Comparison of ENCODE assay signal across 11 cellular contexts in the genomic region with DNA sequence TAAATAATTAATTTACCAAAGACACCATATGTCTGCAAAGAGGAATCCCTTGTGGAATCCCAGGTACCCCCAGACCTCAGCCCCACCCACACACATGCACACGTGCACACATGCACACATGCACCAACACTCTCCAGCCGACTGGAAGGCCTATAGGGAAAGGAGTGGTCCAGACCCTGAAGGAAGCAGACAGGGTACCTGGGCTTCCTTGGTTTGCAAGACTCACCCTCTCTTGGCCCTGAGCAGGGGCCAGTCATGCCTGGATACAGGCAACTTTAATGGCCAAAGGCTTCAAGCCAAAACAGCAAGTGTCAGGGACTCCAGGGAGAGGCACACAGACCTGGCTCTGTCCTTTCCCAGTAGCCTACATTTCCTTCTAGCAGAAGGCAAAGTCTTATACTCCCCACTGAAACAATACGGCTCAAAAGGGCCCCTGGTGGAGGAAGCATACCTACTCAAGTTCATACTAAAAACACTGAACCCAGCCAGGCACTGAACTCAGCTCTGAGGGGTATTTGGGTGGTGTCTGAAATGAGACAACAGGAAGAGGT. TPM values are rescaled to one million over a fixed set of nuclear protein-coding genes. Genes with fewer than 3 reads are reported as not detected.
DNase-seq lines count a peak whose midpoint lies in the region; ATAC-seq, FAIRE-seq and TF ChIP-seq lines count a peak whose summit lies in the region.
"Had no signal": no experiment of that assay in that cellular context is flagged by ENCODE, and none has a peak within 500 bp of the region (broad histone marks: within the 10 kb centered on the region; RNA-seq: fewer than 3 reads in every experiment).

No MANE protein-coding gene starts in this region.

- no peaks in the 10 kb centered on the region for H3K27me3 Mint-ChIP-seq in activated CD8-positive, alpha-beta T cell treated with anti-CD3 and anti-CD28 coated beads for 36 hours
- H3K27me3 Mint-ChIP-seq: activated B cell treated with CpG ODN at 0.5 μM for 24 hours; dendritic cell treated with granulocyte-macrophage colony-stimulating factor and Interleukin-4, amounts not matched to agents 40 ng/mL and 50 ng/mL, for 4 days had no signal

- H3K27ac Mint-ChIP-seq in activated CD8-positive, alpha-beta T cell treated with anti-CD3 and anti-CD28 coated beads for 36 hours = peak overlapping the region; percentile 69
- H3K27ac Mint-ChIP-seq: activated B cell treated with CpG ODN at 0.5 μM for 24 hours; dendritic cell treated with granulocyte-macrophage colony-stimulating factor and Interleukin-4, amounts not matched to agents 40 ng/mL and 50 ng/mL, for 4 days had no signal

- H3K9ac ChIP-seq in HepG2 (ENCODE audit: insufficient read depth, low read depth, low read length) = no peak overlapping the region

- no peaks in the 10 kb centered on the region for H3K36me3 ChIP-seq in HepG2 (replicated peaks in 1 of 2; ENCODE audit: control insufficient read depth in 1 of 2, insufficient read depth in 2 of 2, low read length in 2 of 2)
- peaks cover 0 to 2% (median 0%) of the 10 kb centered on the region in 4 donors for H3K36me3 ChIP-seq in right lobe of liver
- peaks cover 33% of the 10 kb centered on the region for H3K36me3 ChIP-seq in upper lobe of right lung
- no peaks in the 10 kb centered on the region; the same call in 1 of the 2 replicates for H3K36me3 ChIP-seq in MG63

- H3K4me2 ChIP-seq in HepG2 (ENCODE audit: low read depth, low read length) = peak overlapping the region; percentile 30

- in situ Hi-C loops in HepG2 (cut with HindIII; ENCODE audit: extremely low pct_ligation_motif_present, low pct_unique_long_range_greater_than_20kb) = loop anchor here (5.0 to 10.0 kb wide), 2 partner anchors 98 to 270 kb away; no protein-coding TSS in a partner anchor

- peak; percentile 66 for ATAC-seq in HepG2
- no peak for ATAC-seq in right lobe of liver
- ATAC-seq in HG02884 (IDR thresholded peaks at IDR 0.05; ENCODE audit: unreplicated experiment) = peak; percentile 19
- peak; percentile 5 for ATAC-seq in activated CD8-positive, alpha-beta T cell treated with anti-CD3 and anti-CD28 coated beads for 36 hours
- ATAC-seq in upper lobe of right lung = no peak

- H3K4me1 Mint-ChIP-seq in activated CD8-positive, alpha-beta T cell treated with anti-CD3 and anti-CD28 coated beads for 36 hours (ENCODE audit: low read depth) = peaks cover 22% of the 10 kb centered on the region

- H3K9me3 ChIP-seq in HepG2 (ENCODE audit: low read length) (no peaks in the 10 kb centered on the region), right lobe of liver (no peaks in the 10 kb centered on the region), upper lobe of right lung (no peaks in the 10 kb centered on the region), MG63 (no peaks in the 10 kb centered on the region)

- H3K27me3 ChIP-seq in HepG2 (ENCODE audit: control insufficient read depth in 1 of 2, insufficient read depth in 2 of 2, low read length in 2 of 2) (no peaks in the 10 kb centered on the region), right lobe of liver (no peaks in the 10 kb centered on the region), upper lobe of right lung (no peaks in the 10 kb centered on the region), MG63 (no peaks in the 10 kb centered on the region)

- BruUV-seq in HepG2 (replicated peaks; lab: Mats Ljungman, UMichigan) = no TSS peak

- TF ChIP-seq CTCF in HepG2 (CRISPR knock-in tag; IDR thresholded peaks at IDR 0.05) (no peak), right lobe of liver (IDR thresholded peaks at IDR 0.05) (no peak), upper lobe of right lung (IDR thresholded peaks at IDR 0.05) (no peak)
- TF ChIP-seq CTCF in activated CD8-positive, alpha-beta T cell treated with anti-CD3 and anti-CD28 coated beads for 36 hours (IDR thresholded peaks at IDR 0.05) = no peak

- intact Hi-C loops in HepG2 (cut with micrococcal nuclease; ENCODE audit: unreplicated experiment) (loop anchor here (1.0 kb wide), 2 partner anchors 100 to 113 kb away; no protein-coding TSS in a partner anchor), right lobe of liver (cut with DNase I) (loop anchor here in 1 of 2 donors (5.0 kb wide), 1 partner anchor 113 kb away; no protein-coding TSS in a partner anchor), upper lobe of right lung (cut with DNase I) (loop anchor here (10.0 kb wide), 1 partner anchor 110 kb away; no protein-coding TSS in a partner anchor)
- intact Hi-C loops in activated CD8-positive, alpha-beta T cell treated with anti-CD3 and anti-CD28 coated beads for 36 hours (cut with micrococcal nuclease) = loop anchor here (5.0 to 10.0 kb wide), 2 partner anchors 113 to 270 kb away; no protein-coding TSS in a partner anchor

- TF ChIP-seq EP300 in HepG2 (IDR thresholded peaks at IDR 0.05; ENCODE audit: low read depth in 2 of 2, low read length in 2 of 2) (no peak), HepG2 (CRISPR knock-in tag; IDR thresholded peaks at IDR 0.05; ENCODE audit: borderline replicate concordance) (no peak)

- no peak overlapping the region for H2AFZ ChIP-seq in HepG2 (ENCODE audit: low read length)

- TF ChIP-seq POLR2A in HepG2 (IDR thresholded peaks at IDR 0.05; ENCODE audit: insufficient read depth in 1 of 2, low read depth in 2 of 2, low read length in 2 of 2) = no peak
- no peak for TF ChIP-seq POLR2A in right lobe of liver (IDR thresholded peaks at IDR 0.05)

- H3K4me1 ChIP-seq in HepG2 (ENCODE audit: insufficient read depth, low read length) (peaks cover 10% of the 10 kb centered on the region), right lobe of liver (no peaks in the 10 kb centered on the region), upper lobe of right lung (peaks cover 9% of the 10 kb centered on the region)

- H3K27ac ChIP-seq in HepG2 (ENCODE audit: extremely low read length, insufficient read depth, low read length) (no peak overlapping the region), right lobe of liver (no peak overlapping the region), upper lobe of right lung (no peak overlapping the region)

- POLR2A ChIA-PET in HepG2 (lab: Yijun Ruan, JAX) = no interaction called here
- POLR2A ChIA-PET in activated CD8-positive, alpha-beta T cell treated with anti-CD3 and anti-CD28 coated beads for 36 hours (lab: Charles Lee) = interaction anchor here (1.3 to 1.4 kb wide), 2 partner anchors 10 to 210 kb away, joined by 3 to 4 read pairs; no protein-coding TSS in a partner anchor

- no peak overlapping the region for H3K4me3 ChIP-seq in HepG2 (replicated peaks in 1 of 3; ENCODE audit: insufficient read depth in 1 of 3, low read depth in 2 of 3, low read length in 3 of 3)
- no peak overlapping the region for H3K4me3 ChIP-seq in right lobe of liver
- no peak overlapping the region for H3K4me3 ChIP-seq in upper lobe of right lung
- H3K4me3 ChIP-seq in MG63 = no peak overlapping the region

- CTCF ChIA-PET in HepG2 (lab: Yijun Ruan, JAX; ENCODE audit: low intra/inter-chr PET ratio, low total read pairs) = interaction anchor here (1.1 to 2.2 kb wide), 5 partner anchors 9 to 274 kb away, joined by 4 to 25 read pairs (median 6); a partner anchor contains a TSS
- CTCF ChIA-PET in activated CD8-positive, alpha-beta T cell treated with anti-CD3 and anti-CD28 coated beads for 36 hours (lab: Charles Lee) = interaction anchor here (0.6 to 4.8 kb wide), 62 partner anchors 9 to 439 kb away, joined by 3 to 50 read pairs (median 4); a partner anchor contains a TSS

- TF ChIP-seq RAD21 in HepG2 (CRISPR knock-in tag; IDR thresholded peaks at IDR 0.05) = no peak

- H3K4me3 Mint-ChIP-seq in activated CD8-positive, alpha-beta T cell treated with anti-CD3 and anti-CD28 coated beads for 36 hours = no peak overlapping the region
- H3K4me3 Mint-ChIP-seq: activated B cell treated with CpG ODN at 0.5 μM for 24 hours; dendritic cell treated with granulocyte-macrophage colony-stimulating factor and Interleukin-4, amounts not matched to agents 40 ng/mL and 50 ng/mL, for 4 days had no signal

- no peaks in the 10 kb centered on the region for H3K9me3 Mint-ChIP-seq in activated CD8-positive, alpha-beta T cell treated with anti-CD3 and anti-CD28 coated beads for 36 hours
- H3K9me3 Mint-ChIP-seq: activated B cell treated with CpG ODN at 0.5 μM for 24 hours; dendritic cell treated with granulocyte-macrophage colony-stimulating factor and Interleukin-4, amounts not matched to agents 40 ng/mL and 50 ng/mL, for 4 days had no signal

- H3K36me3 Mint-ChIP-seq in activated CD8-positive, alpha-beta T cell treated with anti-CD3 and anti-CD28 coated beads for 36 hours (ENCODE audit: low read depth) = peaks cover 2% of the 10 kb centered on the region

- no peak for FAIRE-seq in HepG2 (lab: Jason Lieb, UNC)

- H4K20me1 ChIP-seq in HepG2 (ENCODE audit: insufficient read depth, low read length) = 0 out of 2 replicates have a peak, but pooled peaks cover 3% of the 10 kb centered on the region

- H3K79me2 ChIP-seq in HepG2 (ENCODE audit: insufficient read depth, low read length) = no peaks in the 10 kb centered on the region

- 21% methylated on average over 3 of the region's 3 CpGs for WGBS in HepG2 (ENCODE audit: low lambda C conversion rate)
- WGBS in right lobe of liver (ENCODE audit: insufficient coverage, low coverage, low lambda C conversion rate, missing lambda C conversion rate) = 52% methylated on average over 3 of the region's 3 CpGs

- no peak for DNase-seq in HepG2 (ENCODE audit: low spot score)
- DNase-seq in right lobe of liver = no peak
- DNase-seq in activated CD8-positive, alpha-beta T cell treated with anti-CD3 and anti-CD28 coated beads for 36 hours = no peak
- peak; percentile 31 for DNase-seq in upper lobe of right lung
- DNase-seq in stimulated activated CD4-positive, alpha-beta T cell treated with anti-CD3 and anti-CD28 coated beads, Interleukin-2, amount 100 ng/mL, for 48 hours = no peak
- DNase-seq in nucleus accumbens (lab: John Stamatoyannopoulos, UW) = no peak
- no peak for DNase-seq in MG63
- DNase-seq: DMS 273 treated with DMSO at 0.1 percent for 48 hours had no signal

RNA-seq across cellular contexts. Expression of a gene that starts 8.8 kb away (rescaled TPM):
- total RNA-seq in HepG2 (2016; rRNA removed; fragmentation: Illumina TruSeq; extraction: Trizol) (0.87 and 3.4 TPM in 2 replicates), right lobe of liver (10 to 100 TPM in 5 of 6 experiments, 1 to 10 TPM in 1; 9.7 to 20.4 (median 17.6) TPM), upper lobe of right lung (168 TPM)
- total RNA-seq in HepG2 (2016; cell fraction: cytosol; rRNA removed; fragmentation: Illumina TruSeq; extraction: Trizol; ENCODE audit: low read depth) = 0.26 and 0.61 TPM in 2 replicates
- total RNA-seq in HepG2 (2016; cell fraction: insoluble cytoplasmic fraction; rRNA removed; fragmentation: Illumina TruSeq; extraction: Trizol) = 1.0 and 3.1 TPM in 2 replicates
- total RNA-seq in HepG2 (2016; cell fraction: membrane; rRNA removed; fragmentation: Illumina TruSeq; extraction: Trizol) = 0.62 and 0.87 TPM in 2 replicates
- 5.3 and 6.5 TPM in 2 replicates for total RNA-seq in HepG2 (2016; cell fraction: nucleus; rRNA removed; fragmentation: Illumina TruSeq; extraction: Trizol)
- polyA plus RNA-seq in HepG2 (2011; rRNA removed) = 22.1 and 24.8 TPM in 2 replicates
- polyA plus RNA-seq in HepG2 (2011; cell fraction: cytosol; rRNA removed) = 19.5 and 19.8 TPM in 2 replicates
- 43.8 and 44.7 TPM in 2 replicates for polyA plus RNA-seq in HepG2 (2011; cell fraction: nucleus; rRNA removed)
- polyA plus RNA-seq in HepG2 (2012) = 8.7 and 13.5 TPM in 2 replicates
- polyA plus RNA-seq in HepG2 (2016; cell fraction: cytosol; fragmentation: Illumina TruSeq; extraction: Trizol; ENCODE audit: low read depth) = 0.54 TPM in 2 replicates
- 1.1 and 1.9 TPM in 2 replicates for polyA plus RNA-seq in HepG2 (2016; cell fraction: insoluble cytoplasmic fraction; fragmentation: Illumina TruSeq; extraction: Trizol; ENCODE audit: low read depth)
- polyA plus RNA-seq in HepG2 (2016; cell fraction: membrane; fragmentation: Illumina TruSeq; extraction: Trizol; ENCODE audit: low read depth) = 0.57 and 1.1 TPM in 2 replicates
- polyA plus RNA-seq in HepG2 (2016; cell fraction: nucleus; fragmentation: Illumina TruSeq; extraction: Trizol; ENCODE audit: insufficient read depth, low read depth) = 13.1 and 18.2 TPM in 2 replicates
- 2.2 and 25.7 TPM in 2 replicates for polyA minus RNA-seq in HepG2 (2011; rRNA and poly(A)+ RNA removed; ENCODE audit: low replicate concordance)
- 5.1 and 9.0 TPM in 2 replicates for polyA minus RNA-seq in HepG2 (2011; cell fraction: cytosol; rRNA and poly(A)+ RNA removed)
- 12.7 and 17.7 TPM in 2 replicates for polyA minus RNA-seq in HepG2 (2011; cell fraction: nucleus; rRNA and poly(A)+ RNA removed)
- total RNA-seq in activated CD8-positive, alpha-beta T cell treated with anti-CD3 and anti-CD28 coated beads for 36 hours = 10 to 100 TPM; 29.0 to 34.0 TPM
- total RNA-seq in MG63 (2014; rRNA removed; shearing (Covaris generic); ENCODE audit: low replicate concordance) = 29.5 and 33.5 TPM in 2 replicates

RNA-seq across cellular contexts. Expression of a gene that starts 9.0 kb away (rescaled TPM):
- total RNA-seq in HepG2 (2016; rRNA removed; fragmentation: Illumina TruSeq; extraction: Trizol) (not detected in 2 replicates), right lobe of liver (1 to 10 TPM in 1 of 6 experiments, under 1 TPM in 4, not detected in 1; 0.12 to 1.2 (median 0.25) TPM), upper lobe of right lung (4.6 TPM)
- not detected in 2 replicates for total RNA-seq in HepG2 (2016; cell fraction: cytosol; rRNA removed; fragmentation: Illumina TruSeq; extraction: Trizol; ENCODE audit: low read depth)
- total RNA-seq in HepG2 (2016; cell fraction: insoluble cytoplasmic fraction; rRNA removed; fragmentation: Illumina TruSeq; extraction: Trizol) = 0.04 TPM in 1 of 2 replicates, not detected in the other
- not detected in 2 replicates for total RNA-seq in HepG2 (2016; cell fraction: membrane; rRNA removed; fragmentation: Illumina TruSeq; extraction: Trizol)
- total RNA-seq in HepG2 (2016; cell fraction: nucleus; rRNA removed; fragmentation: Illumina TruSeq; extraction: Trizol) = not detected in 2 replicates
- 0.07 and 0.09 TPM in 2 replicates for polyA plus RNA-seq in HepG2 (2011; rRNA removed)
- 0.13 TPM in 1 of 2 replicates, not detected in the other for polyA plus RNA-seq in HepG2 (2011; cell fraction: cytosol; rRNA removed)
- polyA plus RNA-seq in HepG2 (2011; cell fraction: nucleus; rRNA removed) = 0.14 and 0.19 TPM in 2 replicates
- polyA plus RNA-seq in HepG2 (2012) = 0.05 TPM in 1 of 2 replicates, not detected in the other
- not detected in 2 replicates for polyA plus RNA-seq in HepG2 (2016; cell fraction: cytosol; fragmentation: Illumina TruSeq; extraction: Trizol; ENCODE audit: low read depth)
- polyA plus RNA-seq in HepG2 (2016; cell fraction: insoluble cytoplasmic fraction; fragmentation: Illumina TruSeq; extraction: Trizol; ENCODE audit: low read depth) = not detected in 2 replicates
- not detected in 2 replicates for polyA plus RNA-seq in HepG2 (2016; cell fraction: membrane; fragmentation: Illumina TruSeq; extraction: Trizol; ENCODE audit: low read depth)
- not detected in 2 replicates for polyA plus RNA-seq in HepG2 (2016; cell fraction: nucleus; fragmentation: Illumina TruSeq; extraction: Trizol; ENCODE audit: insufficient read depth, low read depth)
- polyA minus RNA-seq in HepG2 (2011; rRNA and poly(A)+ RNA removed; ENCODE audit: low replicate concordance) = 0.06 TPM in 1 of 2 replicates, not detected in the other
- polyA minus RNA-seq in HepG2 (2011; cell fraction: cytosol; rRNA and poly(A)+ RNA removed) = not detected in 2 replicates
- not detected in 2 replicates for polyA minus RNA-seq in HepG2 (2011; cell fraction: nucleus; rRNA and poly(A)+ RNA removed)
- total RNA-seq in activated CD8-positive, alpha-beta T cell treated with anti-CD3 and anti-CD28 coated beads for 36 hours = 10 to 100 TPM; 63.2 to 69.5 TPM
- 0.47 and 1.7 TPM in 2 replicates for total RNA-seq in MG63 (2014; rRNA removed; shearing (Covaris generic); ENCODE audit: low replicate concordance)

Comparison
In these comparisons a context has a peak if more than half of its experiments do, and no peak if none do; other contexts are left out.
1. ATAC-seq: peak in HepG2 (single experiment), HG02884 (single experiment) and activated CD8-positive, alpha-beta T cell treated with anti-CD3 and anti-CD28 coated beads for 36 hours (single experiment); none in right lobe of liver (0 of 4) and upper lobe of right lung (single experiment).
2. RNA of a gene that starts 9.0 kb away (total RNA-seq): 63.2 to 69.5 TPM in activated CD8-positive, alpha-beta T cell treated with anti-CD3 and anti-CD28 coated beads for 36 hours; 4.6 TPM in upper lobe of right lung (single experiment), 0.47 to 1.7 TPM in MG63, 0.12 to 1.2 TPM in right lobe of liver and 0.04 TPM in HepG2; every median in the first group is over 10 times any median in the second.